ENCODE assay signal across 2 cellular contexts in the genomic region with DNA sequence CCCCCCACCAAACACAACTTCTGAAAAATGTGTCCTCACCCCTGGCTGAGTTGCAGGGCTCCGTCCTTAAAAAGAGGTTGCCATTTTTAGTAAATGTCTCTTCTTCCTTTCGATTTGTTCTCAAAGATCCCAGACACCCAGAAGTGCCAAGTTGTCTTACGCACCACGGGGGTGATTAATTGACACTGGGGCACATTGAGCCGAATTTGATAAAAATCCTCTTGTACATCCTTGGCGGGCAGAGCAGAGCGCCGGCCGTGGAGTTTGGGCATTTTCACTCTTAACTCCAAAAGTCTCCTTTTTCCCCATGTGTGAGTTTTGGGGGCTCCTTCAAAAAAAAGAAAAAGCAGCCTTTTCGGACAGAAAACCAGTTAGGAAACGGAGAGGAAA.
A peak's percentile ranks its signal among the peaks of the same experiment; 100 is the strongest.
TF ChIP-seq lines count a peak whose summit lies in the region.

No MANE protein-coding gene starts in this region.

TF ChIP-seq in H1, 55 proteins besides CTCF, POLR2A, EP300 and RAD21:
- TF ChIP-seq ASH2L (IDR thresholded peaks at IDR 0.05; ENCODE audit: low read length) = no peak
- peak; percentile 90; the same call in 1 of the 2 replicates for TF ChIP-seq CBX8 (IDR thresholded peaks at IDR 0.05; ENCODE audit: borderline replicate concordance, low read depth, low read length)
- TF ChIP-seq RNF2 (IDR thresholded peaks at IDR 0.05; ENCODE audit: borderline replicate concordance, low read depth, low read length, missing control alignments, poor library complexity, severe bottlenecking) = peak; percentile 95
TF ChIP-seq in H1: peak in this region for 2.

TF ChIP-seq in neural cell, 6 proteins besides CTCF, POLR2A, EP300 and RAD21:
- TF ChIP-seq POLR2AphosphoS5 (IDR thresholded peaks at IDR 0.05) (peak; percentile 32), EZH2 (IDR thresholded peaks at IDR 0.05; ENCODE audit: borderline replicate concordance, insufficient read depth, low read length, poor library complexity, severe bottlenecking) (peak; percentile 92)
- TF ChIP-seq, protein P1, sequence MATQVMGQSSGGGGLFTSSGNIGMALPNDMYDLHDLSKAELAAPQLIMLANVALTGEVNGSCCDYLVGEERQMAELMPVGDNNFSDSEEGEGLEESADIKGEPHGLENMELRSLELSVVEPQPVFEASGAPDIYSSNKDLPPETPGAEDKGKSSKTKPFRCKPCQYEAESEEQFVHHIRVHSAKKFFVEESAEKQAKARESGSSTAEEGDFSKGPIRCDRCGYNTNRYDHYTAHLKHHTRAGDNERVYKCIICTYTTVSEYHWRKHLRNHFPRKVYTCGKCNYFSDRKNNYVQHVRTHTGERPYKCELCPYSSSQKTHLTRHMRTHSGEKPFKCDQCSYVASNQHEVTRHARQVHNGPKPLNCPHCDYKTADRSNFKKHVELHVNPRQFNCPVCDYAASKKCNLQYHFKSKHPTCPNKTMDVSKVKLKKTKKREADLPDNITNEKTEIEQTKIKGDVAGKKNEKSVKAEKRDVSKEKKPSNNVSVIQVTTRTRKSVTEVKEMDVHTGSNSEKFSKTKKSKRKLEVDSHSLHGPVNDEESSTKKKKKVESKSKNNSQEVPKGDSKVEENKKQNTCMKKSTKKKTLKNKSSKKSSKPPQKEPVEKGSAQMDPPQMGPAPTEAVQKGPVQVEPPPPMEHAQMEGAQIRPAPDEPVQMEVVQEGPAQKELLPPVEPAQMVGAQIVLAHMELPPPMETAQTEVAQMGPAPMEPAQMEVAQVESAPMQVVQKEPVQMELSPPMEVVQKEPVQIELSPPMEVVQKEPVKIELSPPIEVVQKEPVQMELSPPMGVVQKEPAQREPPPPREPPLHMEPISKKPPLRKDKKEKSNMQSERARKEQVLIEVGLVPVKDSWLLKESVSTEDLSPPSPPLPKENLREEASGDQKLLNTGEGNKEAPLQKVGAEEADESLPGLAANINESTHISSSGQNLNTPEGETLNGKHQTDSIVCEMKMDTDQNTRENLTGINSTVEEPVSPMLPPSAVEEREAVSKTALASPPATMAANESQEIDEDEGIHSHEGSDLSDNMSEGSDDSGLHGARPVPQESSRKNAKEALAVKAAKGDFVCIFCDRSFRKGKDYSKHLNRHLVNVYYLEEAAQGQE (IDR thresholded peaks at IDR 0.05; ENCODE audit: borderline replicate concordance) = no peak
